In genomic region chr16:88697831-88698693, GRCh38 we compare ENCODE assay signal across 1 cellular context.
TF ChIP-seq lines count a peak whose summit lies in the region.

No MANE protein-coding gene starts in this region.

TF ChIP-seq in H1, 55 proteins besides CTCF, POLR2A, EP300 and RAD21:
- TF ChIP-seq GABPA (IDR thresholded peaks at IDR 0.05; ENCODE audit: borderline replicate concordance, insufficient read depth, low read length) (peak; percentile 71; the same call in 1 of the 2 replicates), TEAD4 (IDR thresholded peaks at IDR 0.05; ENCODE audit: low read depth, low read length) (no peak)
